ENCODE assay signal across 10 cellular contexts in genomic region chr3:178434206-178434805, GRCh38.
DNase-seq lines count a peak whose midpoint lies in the region; ATAC-seq and TF ChIP-seq lines count a peak whose summit lies in the region.
"Had no signal": no experiment of that assay in that cellular context is flagged by ENCODE, and none has a peak within 500 bp of the region (broad histone marks: within the 10 kb centered on the region; RNA-seq: fewer than 3 reads in every experiment).

No MANE protein-coding gene starts in this region.

- H3K9me3 ChIP-seq in heart left ventricle (no peaks in the 10 kb centered on the region), right cardiac atrium (ENCODE audit: control insufficient read depth, low read length) (no peaks in the 10 kb centered on the region)

- DNase-seq in heart left ventricle (no peak), right cardiac atrium (no peak), NCI-H748 treated with DMSO at 0.1 percent for 48 hours (lab: John Stamatoyannopoulos, UW) (peak; percentile 18), erythroblast (lab: John Stamatoyannopoulos, UW) (peak; percentile 2 to 5), AG20443 (ENCODE audit: low spot score) (no peak), hepatic stellate cell (ENCODE audit: low spot score) (no peak), NCI-H345 (lab: John Stamatoyannopoulos, UW) (no peak)
- DNase-seq: amniotic stem cell, kidney had no signal

- no peaks in the 10 kb centered on the region for H3K36me3 ChIP-seq in heart left ventricle

- peak in 9 of 12 donors; percentile 14 to 47 (median 29) for TF ChIP-seq CTCF in heart left ventricle (IDR thresholded peaks at IDR 0.05)

- intact Hi-C loops in heart left ventricle (cut with DNase I), result loop anchor here in 3 of 10 donors (1.0 to 5.0 kb wide), 4 partner anchors 513 to 533 kb away; no protein-coding TSS in a partner anchor
- intact Hi-C loops in right cardiac atrium (cut with DNase I), result loop anchor here in 2 of 4 donors (5.0 to 10.0 kb wide), 2 partner anchors 530 to 533 kb away; no protein-coding TSS in a partner anchor

- H3K4me3 ChIP-seq in heart left ventricle (no peak overlapping the region), right cardiac atrium (ENCODE audit: low read length) (no peak overlapping the region)

- H3K27me3 ChIP-seq in heart left ventricle (no peaks in the 10 kb centered on the region), right cardiac atrium (ENCODE audit: control insufficient read depth, insufficient read depth) (no peaks in the 10 kb centered on the region)

- H3K27ac ChIP-seq in heart left ventricle (no peak overlapping the region), right cardiac atrium (ENCODE audit: low read length) (no peak overlapping the region)

- peak in 1 of 4 donors; percentile 32 for ATAC-seq in heart left ventricle
- no peak for ATAC-seq in right cardiac atrium
- no peak for ATAC-seq in HG02840 (IDR thresholded peaks at IDR 0.05; ENCODE audit: low FRiP score, unreplicated experiment)

- TF ChIP-seq POLR2A in heart left ventricle (IDR thresholded peaks at IDR 0.05) (no peak), erythroblast (IDR thresholded peaks at IDR 0.05; ENCODE audit: low read length) (no peak)

- H3K4me1 ChIP-seq in heart left ventricle, result peaks cover 0 to 9% (median 1%) of the 10 kb centered on the region in 12 donors
- H3K4me1 ChIP-seq in right cardiac atrium (ENCODE audit: control insufficient read depth, insufficient read depth, low read length), result no peaks in the 10 kb centered on the region

- WGBS in heart left ventricle, 4 donors, result 17 to 33% (median 27%) methylated on average over 5 of the region's 5 CpGs
- WGBS in right cardiac atrium, result 19% methylated on average over 5 of the region's 5 CpGs

Comparison
In these comparisons a context has a peak if more than half of its experiments do, and no peak if none do; other contexts are left out.
1. DNase-seq: peak in NCI-H748 treated with DMSO at 0.1 percent for 48 hours (single experiment) and erythroblast (2 of 2); none in heart left ventricle (0 of 5), right cardiac atrium (0 of 3), AG20443 (single experiment), hepatic stellate cell (single experiment) and NCI-H345 (single experiment).